ENCODE assay signal across 11 cellular contexts in genomic region chr7:32059289-32060045, GRCh38. TPM values are rescaled to one million over a fixed set of nuclear protein-coding genes. Genes with fewer than 3 reads are reported as not detected.
DNase-seq lines count a peak whose midpoint lies in the region; ATAC-seq and TF ChIP-seq lines count a peak whose summit lies in the region.
"Had no signal": no experiment of that assay in that cellular context is flagged by ENCODE, and none has a peak within 500 bp of the region (broad histone marks: within the 10 kb centered on the region; RNA-seq: fewer than 3 reads in every experiment).

No MANE protein-coding gene starts in this region.

- DNase-seq in ELR (ENCODE audit: low read depth) (peak; percentile 33), SHP77 treated with DMSO at 0.1 percent for 48 hours (lab: John Stamatoyannopoulos, UW) (peak; percentile 37), fibroblast of villous mesenchyme (ENCODE audit: low read depth) (peak; percentile 73), middle frontal gyrus (ENCODE audit: extremely low spot score, low spot score) (no peak), hepatic stellate cell (ENCODE audit: low spot score) (no peak)
- DNase-seq: NCI-H1436 treated with DMSO at 0.1 percent for 48 hours had no signal

- H3K27me3 ChIP-seq in stomach smooth muscle (ENCODE audit: control insufficient read depth in 1 of 2, insufficient read depth in 2 of 2, low read length in 2 of 2): no peaks in the 10 kb centered on the region
- H3K27me3 ChIP-seq: vagina had no signal

- peaks cover 15% of the 10 kb centered on the region for H3K4me1 ChIP-seq in stomach smooth muscle (ENCODE audit: control insufficient read depth, insufficient read depth, low read length)
- H3K4me1 ChIP-seq: vagina had no signal

- H3K27ac ChIP-seq in stomach smooth muscle (ENCODE audit: low read length): peak overlapping the region; percentile 38
- H3K27ac ChIP-seq: vagina had no signal

- no peak for TF ChIP-seq CTCF in fibroblast of villous mesenchyme (IDR thresholded peaks at IDR 0.05; ENCODE audit: insufficient read depth, low read depth, low read length)

- ATAC-seq in GM21360 (IDR thresholded peaks at IDR 0.05; ENCODE audit: unreplicated experiment): no peak
- ATAC-seq: activated T-helper 17 cell treated with anti-CD3 and anti-CD28 coated beads, Interleukin-2, amount 50 U/mL, for 72 hours; Panc1 had no signal

- H3K9ac ChIP-seq in stomach smooth muscle (ENCODE audit: low read length in 2 of 2): peak overlapping the region; percentile 36 to 55

- H3K9me3 ChIP-seq in stomach smooth muscle (ENCODE audit: control insufficient read depth in 2 of 2, low read length in 2 of 2): no peaks in the 10 kb centered on the region
- H3K9me3 ChIP-seq: vagina had no signal

- H3K36me3 ChIP-seq in stomach smooth muscle (ENCODE audit: control insufficient read depth in 2 of 2, insufficient read depth in 2 of 2, low read length in 2 of 2): no peaks in the 10 kb centered on the region
- H3K36me3 ChIP-seq: vagina had no signal

- no peak overlapping the region for H3K4me3 ChIP-seq in fibroblast of villous mesenchyme (ENCODE audit: low read depth, low read length)
- peak overlapping the region; percentile 3 to 52 for H3K4me3 ChIP-seq in stomach smooth muscle (ENCODE audit: low read length in 2 of 2)

RNA-seq across cellular contexts. Expression of gene PDE1C, which starts 10.7 kb away (rescaled TPM):
- total RNA-seq in fibroblast of villous mesenchyme: 4.7 and 6.8 TPM in 2 replicates
- total RNA-seq: activated T-helper 17 cell treated with anti-CD3 and anti-CD28 coated beads, Interleukin-2, amount 50 U/mL, for 72 hours had no signal

Comparison
In these comparisons a context has a peak if more than half of its experiments do, and no peak if none do; other contexts are left out.
1. DNase-seq: peak in ELR (single experiment), SHP77 treated with DMSO at 0.1 percent for 48 hours (single experiment) and fibroblast of villous mesenchyme (single experiment); none in middle frontal gyrus (single experiment) and hepatic stellate cell (single experiment).